Comparison of ENCODE assay signal across 10 cellular contexts in genomic region chr20:33791021-33791420, GRCh38.
"Had no signal": no experiment of that assay in that cellular context is flagged by ENCODE, and none has a peak within 500 bp of the region (broad histone marks: within the 10 kb centered on the region; RNA-seq: fewer than 3 reads in every experiment).

No MANE protein-coding gene starts in this region.

- H3K27me3 ChIP-seq: esophagus muscularis mucosa, heart right ventricle, left lung had no signal

- DNase-seq: activated CD4-positive, alpha-beta T cell treated with anti-CD3 and anti-CD28 coated beads, Interleukin-2, amount 10 ng/mL, durations not matched to agents 24 days and 14 days; activated CD8-positive, alpha-beta memory T cell treated with anti-CD3 and anti-CD28 coated beads, Interleukin-2, amount 50 U/mL, for 4 hours; activated effector memory CD4-positive, alpha-beta T cell treated with Interleukin-2 at 50 U/mL for 16 hours; activated naive CD4-positive, alpha-beta T cell treated with anti-CD3 and anti-CD28 coated beads, Interleukin-2, amount 50 U/mL, for 16 hours; activated T-cell treated with anti-CD3 and anti-CD28 coated beads, Interleukin-2, amount 50 U/mL, for 4 hours; effector memory CD4-positive, alpha-beta T cell; heart right ventricle; natural killer cell had no signal

- H3K4me3 ChIP-seq: esophagus muscularis mucosa, heart right ventricle, left lung had no signal

- H3K9me3 ChIP-seq: esophagus muscularis mucosa, heart right ventricle, left lung had no signal
